Comparison of ENCODE assay signal across 12 cellular contexts in the genomic region with DNA sequence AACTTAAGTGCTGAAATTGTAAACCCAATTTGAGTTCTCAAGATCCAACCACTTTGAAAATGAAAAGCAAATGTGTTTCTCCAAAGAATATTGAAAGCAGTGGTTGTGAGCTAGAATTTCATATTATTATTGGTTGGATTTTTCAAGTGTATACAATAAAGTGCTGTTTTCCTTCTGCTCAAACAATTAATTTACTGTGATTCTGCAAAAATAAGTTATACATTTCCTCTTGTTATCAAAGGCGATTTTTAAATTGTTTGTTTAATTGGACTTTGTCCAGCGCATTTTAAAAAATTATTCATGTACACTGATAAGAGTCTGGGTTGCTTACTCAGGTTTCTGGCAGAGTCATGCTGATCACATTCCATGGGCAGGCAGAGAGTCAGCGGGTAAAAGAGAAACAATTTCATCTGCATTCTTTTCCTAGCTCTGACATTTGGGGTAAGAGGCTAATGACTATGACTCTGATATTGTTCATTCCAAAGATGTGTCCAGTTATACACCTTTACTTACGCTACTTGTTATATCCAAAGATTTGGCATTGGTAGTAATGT. TPM values are rescaled to one million over a fixed set of nuclear protein-coding genes. Genes with fewer than 3 reads are reported as not detected.
DNase-seq lines count a peak whose midpoint lies in the region; ATAC-seq, FAIRE-seq and TF ChIP-seq lines count a peak whose summit lies in the region.
"Had no signal": no experiment of that assay in that cellular context is flagged by ENCODE, and none has a peak within 500 bp of the region (broad histone marks: within the 10 kb centered on the region; RNA-seq: fewer than 3 reads in every experiment).

No MANE protein-coding gene starts in this region.

- DNase-seq in Calu3 (peak; percentile 28), pancreas (no peak), WERI-Rb-1 (no peak), DMS79 (lab: John Stamatoyannopoulos, UW) (no peak)
- no peak for DNase-seq in stimulated activated CD8-positive, alpha-beta memory T cell treated with anti-CD3 and anti-CD28 coated beads, Interleukin-4, amount 100 ng/mL, for 48 hours
- DNase-seq: glutamatergic neuron; NCI-H1048; stimulated activated CD4-positive, alpha-beta T cell treated with anti-CD3 and anti-CD28 coated beads, Interleukin-12 subunit alpha, Interleukin-12 subunit beta, amount 100 ng/mL, for 4 hours; testis had no signal

- H3K27me3 Mint-ChIP-seq in Calu3 (ENCODE audit: unreplicated experiment), result no peaks in the 10 kb centered on the region

- BruUV-seq in Calu3 (replicated peaks; lab: Mats Ljungman, UMichigan), result no TSS peak

- no peak for TF ChIP-seq EP300 in gastroesophageal sphincter (IDR thresholded peaks at IDR 0.05)

- 32 to 51% methylated on average over 3 to 4 of the region's 4 CpGs for WGBS in gastroesophageal sphincter (ENCODE audit: low coverage in 1 of 2), 2 donors
- 7 to 12% methylated on average over 4 of the region's 4 CpGs for WGBS in pancreas, 2 donors

- H3K36me3 ChIP-seq in gastroesophageal sphincter (no peaks in the 10 kb centered on the region), pancreas (no peaks in the 10 kb centered on the region), WERI-Rb-1 (no peaks in the 10 kb centered on the region)

- peaks cover 9% of the 10 kb centered on the region for H3K4me1 Mint-ChIP-seq in Calu3 (ENCODE audit: low read depth, unreplicated experiment)

- no peak for TF ChIP-seq POLR2A in gastroesophageal sphincter (IDR thresholded peaks at IDR 0.05)

- H3K9me3 ChIP-seq in gastroesophageal sphincter, result no peaks in the 10 kb centered on the region
- no peaks in the 10 kb centered on the region for H3K9me3 ChIP-seq in pancreas
- no peaks in the 10 kb centered on the region for H3K9me3 ChIP-seq in WERI-Rb-1 (ENCODE audit: severe bottlenecking)
- H3K9me3 ChIP-seq: testis had no signal

- no peaks in the 10 kb centered on the region for H3K9me3 Mint-ChIP-seq in Calu3 (ENCODE audit: low read depth, unreplicated experiment)

- H3K4me3 Mint-ChIP-seq in Calu3 (ENCODE audit: low read depth, unreplicated experiment), result peak overlapping the region; percentile 17

- H3K27me3 ChIP-seq in gastroesophageal sphincter, result no peaks in the 10 kb centered on the region
- no peaks in the 10 kb centered on the region for H3K27me3 ChIP-seq in pancreas
- H3K27me3 ChIP-seq in WERI-Rb-1 (ENCODE audit: insufficient read depth, low read depth, severe bottlenecking), result no peaks in the 10 kb centered on the region
- H3K27me3 ChIP-seq: testis had no signal

- no peak for FAIRE-seq in pancreas (lab: Jason Lieb, UNC)

- H3K27ac Mint-ChIP-seq in Calu3 (ENCODE audit: unreplicated experiment), result no peak overlapping the region

- no peaks in the 10 kb centered on the region for H3K36me3 Mint-ChIP-seq in Calu3 (ENCODE audit: insufficient read depth, unreplicated experiment)

- H3K4me1 ChIP-seq in gastroesophageal sphincter (peaks cover 0 to 73% (median 4%) of the 10 kb centered on the region in 3 donors), pancreas (no peaks in the 10 kb centered on the region)
- H3K4me1 ChIP-seq: testis had no signal

- intact Hi-C loops in Calu3 (cut with micrococcal nuclease; ENCODE audit: unreplicated experiment), result loop anchor here (5.0 kb wide), 1 partner anchor 274 kb away; no protein-coding TSS in a partner anchor
- intact Hi-C loops in pancreas (cut with DNase I), result no loop called here

- TF ChIP-seq CTCF in Calu3 (IDR thresholded peaks at IDR 0.05; ENCODE audit: unreplicated experiment) (no peak), gastroesophageal sphincter (IDR thresholded peaks at IDR 0.05) (no peak), pancreas (IDR thresholded peaks at IDR 0.05) (no peak), WERI-Rb-1 (IDR thresholded peaks at IDR 0.05; ENCODE audit: low read depth, low read length) (no peak)

- ATAC-seq in SK-N-SH treated with all-trans-retinoic acid at 6 μM for 48 hours (peak; percentile 77), gastroesophageal sphincter (no peak), pancreas (peak; percentile 63 to 91 (median 80)), HG02885 (IDR thresholded peaks at IDR 0.05; ENCODE audit: poor library complexity, unreplicated experiment) (no peak)

- H3K27ac ChIP-seq in gastroesophageal sphincter, result no peak overlapping the region
- no peak overlapping the region for H3K27ac ChIP-seq in pancreas
- H3K27ac ChIP-seq in WERI-Rb-1, result no peak overlapping the region
- H3K27ac ChIP-seq: testis had no signal

- CTCF ChIA-PET in Calu3 (lab: Charles Lee), result no interaction called here

- H3K4me3 ChIP-seq in gastroesophageal sphincter (peak overlapping the region; percentile 1 to 17), pancreas (peak overlapping the region in 1 of 4 donors; percentile 1), WERI-Rb-1 (ENCODE audit: low read depth, low read length) (no peak overlapping the region)
- H3K4me3 ChIP-seq: testis had no signal

TF ChIP-seq in SK-N-SH treated with all-trans-retinoic acid at 6 μM for 48 hours, 23 proteins besides CTCF, POLR2A, EP300 and RAD21:
- TF ChIP-seq ISL1 (CRISPR knock-in tag; IDR thresholded peaks at IDR 0.05), result peak; percentile 60; the same call in 1 of the 2 replicates
- no peak for TF ChIP-seq ZNF8 (CRISPR knock-in tag; IDR thresholded peaks at IDR 0.05)

RNA-seq across cellular contexts. Expression of gene FAT4, which starts 8.9 kb away (rescaled TPM):
- total RNA-seq in Calu3 (2022), result 4.6 and 4.7 TPM in 2 replicates
- 10 to 100 TPM; 37.4 to 71.2 (median 41.1) TPM for total RNA-seq in gastroesophageal sphincter
- 1 to 10 TPM in 5 of 6 donors, under 1 TPM in 1; 0.85 to 2.6 (median 1.7) TPM for total RNA-seq in pancreas
- under 1 TPM; 0.27 to 0.56 TPM for polyA plus RNA-seq in pancreas

Comparison
In these comparisons a context has a peak if more than half of its experiments do, and no peak if none do; other contexts are left out.
1. ATAC-seq: peak in SK-N-SH treated with all-trans-retinoic acid at 6 μM for 48 hours (single experiment) and pancreas (4 of 4); none in gastroesophageal sphincter (single experiment) and HG02885 (single experiment).